28 cellular contexts compared by ENCODE assay signal in genomic region chr3:7201784-7202183, GRCh38.
A peak's percentile ranks its signal among the peaks of the same experiment; 100 is the strongest.
DNase-seq lines count a peak whose midpoint lies in the region; ATAC-seq and TF ChIP-seq lines count a peak whose summit lies in the region.
"Had no signal": no experiment of that assay in that cellular context is flagged by ENCODE, and none has a peak within 500 bp of the region (broad histone marks: within the 10 kb centered on the region; RNA-seq: fewer than 3 reads in every experiment).

No MANE protein-coding gene starts in this region.

- no peaks in the 10 kb centered on the region for H3K36me3 ChIP-seq in SK-N-SH (replicated peaks in 1 of 2; ENCODE audit: control insufficient read depth in 1 of 2, insufficient read depth in 2 of 2, low read length in 1 of 2)
- H3K36me3 ChIP-seq: BE2C; BLaER1; BLaER1 treated with 17β-estradiol and CSF1 and Interleukin-3, amounts not matched to agents 10 nM and 100 nM had no signal

- CTCF ChIA-PET in SK-N-SH (lab: Yijun Ruan, JAX): interaction anchor here (0.6 kb wide), 1 partner anchor 1555 kb away, joined by 3 read pairs; no protein-coding TSS in a partner anchor

- TF ChIP-seq RAD21 in SK-N-SH (IDR thresholded peaks at IDR 0.05; ENCODE audit: low read length): no peak

- no peak overlapping the region for H3K4me3 ChIP-seq in SK-N-SH (ENCODE audit: low read depth in 2 of 2, low read length in 1 of 2)
- H3K4me3 ChIP-seq: A549; BLaER1; BLaER1 treated with 17β-estradiol and CSF1 and Interleukin-3, amounts not matched to agents 10 nM and 100 nM had no signal

- H4K20me1 ChIP-seq in SK-N-SH (ENCODE audit: insufficient read depth): no peaks in the 10 kb centered on the region
- H4K20me1 ChIP-seq: BLaER1; BLaER1 treated with 17β-estradiol and CSF1 and Interleukin-3, amounts not matched to agents 10 nM and 100 nM had no signal

- no peaks in the 10 kb centered on the region for H3F3A ChIP-seq in SK-N-SH (replicated peaks; ENCODE audit: insufficient read depth)

- DNase-seq in SK-N-SH (peak; percentile 4), RKO (ENCODE audit: low spot score) (no peak), DMS 273 treated with DMSO at 0.1 percent for 48 hours (lab: John Stamatoyannopoulos, UW) (no peak)
- DNase-seq: 8988T; ACHN; AML-193; BE2C; C1 segment of cervical spinal cord; Caco-2; Calu3; CD4-positive, alpha-beta memory T cell; CD4-positive, alpha-beta T cell; CD4-positive, CD25-positive, alpha-beta regulatory T cell; CD8-positive, alpha-beta memory T cell; CD8-positive, alpha-beta T cell; COR-L47; DMS153; DMS53; DMS79; DMS79 treated with DMSO at 0.1 percent for 48 hours; DND-41; EL had no signal

- H3K27ac ChIP-seq in SK-N-SH (ENCODE audit: low read depth in 2 of 2, low read length in 1 of 2): peak overlapping the region in 1 of 2 experiments; percentile 64; a peak in 1 of 4 replicates
- H3K27ac ChIP-seq: 22Rv1; A549; BLaER1; BLaER1 treated with 17β-estradiol and CSF1 and Interleukin-3, amounts not matched to agents 10 nM and 100 nM; C4-2B had no signal

- H3K79me2 ChIP-seq in SK-N-SH (ENCODE audit: insufficient read depth): no peaks in the 10 kb centered on the region

- H3K4me1 ChIP-seq in SK-N-SH (ENCODE audit: control insufficient read depth in 1 of 2, insufficient read depth in 2 of 2, low read depth in 1 of 2, low read length in 1 of 2): no peaks in the 10 kb centered on the region; a peak in 2 of 4 replicates
- H3K4me1 ChIP-seq: A549, BE2C, BLaER1, Caco-2 had no signal

- no peak for TF ChIP-seq EP300 in SK-N-SH (IDR thresholded peaks at IDR 0.05; ENCODE audit: borderline replicate concordance in 1 of 2, low read depth in 1 of 2, low read length in 1 of 2)

- no peaks in the 10 kb centered on the region for H3K9me2 ChIP-seq in SK-N-SH

- ATAC-seq in SK-N-SH treated with all-trans-retinoic acid at 6 μM for 48 hours: no peak
- ATAC-seq: A549; CD8-positive, alpha-beta T cell had no signal

- H3K9me3 ChIP-seq in SK-N-SH: no peaks in the 10 kb centered on the region
- H3K9me3 ChIP-seq: A549; BE2C; BLaER1; BLaER1 treated with 17β-estradiol and CSF1 and Interleukin-3, amounts not matched to agents 10 nM and 100 nM; Caco-2 had no signal

- H3K9ac ChIP-seq in SK-N-SH: no peak overlapping the region
- H3K9ac ChIP-seq: BLaER1; BLaER1 treated with 17β-estradiol and CSF1 and Interleukin-3, amounts not matched to agents 10 nM and 100 nM had no signal

- 15% methylated on average over 2 of the region's 2 CpGs for WGBS in SK-N-SH (ENCODE audit: low lambda C conversion rate)

- no peak overlapping the region for H2AFZ ChIP-seq in SK-N-SH (ENCODE audit: low read depth)

- H3K27me3 ChIP-seq in SK-N-SH (ENCODE audit: insufficient read depth): no peaks in the 10 kb centered on the region
- H3K27me3 ChIP-seq: BE2C; BLaER1; BLaER1 treated with 17β-estradiol and CSF1 and Interleukin-3, amounts not matched to agents 10 nM and 100 nM had no signal

- TF ChIP-seq CTCF in SK-N-SH (IDR thresholded peaks at IDR 0.05): no peak

- POLR2A ChIA-PET in SK-N-SH (lab: Yijun Ruan, JAX): no interaction called here

- no peak overlapping the region for H3K4me2 ChIP-seq in SK-N-SH
- H3K4me2 ChIP-seq: A549; BLaER1; BLaER1 treated with 17β-estradiol and CSF1 and Interleukin-3, amounts not matched to agents 10 nM and 100 nM had no signal

TF ChIP-seq in SK-N-SH, 30 proteins besides CTCF, POLR2A, EP300 and RAD21:
- TF ChIP-seq ELF1 (IDR thresholded peaks at IDR 0.05) (no peak), MXI1 (IDR thresholded peaks at IDR 0.05; ENCODE audit: low read depth, low read length) (0 out of 2 replicates have a peak, but pooled peaks have one; percentile 35)

TF ChIP-seq in SK-N-SH treated with all-trans-retinoic acid at 6 μM for 48 hours, 23 proteins besides CTCF, POLR2A, EP300 and RAD21:
- TF ChIP-seq ARNTL (CRISPR knock-in tag; IDR thresholded peaks at IDR 0.05; ENCODE audit: borderline replicate concordance, low read depth): 0 out of 2 replicates have a peak, but pooled peaks have one; percentile 18
- no peak for TF ChIP-seq GLIS3 (CRISPR knock-in tag; IDR thresholded peaks at IDR 0.05)
- no peak for TF ChIP-seq OSR1 (CRISPR knock-in tag; IDR thresholded peaks at IDR 0.05)
- TF ChIP-seq ZNF70 (CRISPR knock-in tag; IDR thresholded peaks at IDR 0.05): no peak
- peak; percentile 44; the same call in 1 of the 2 replicates for TF ChIP-seq TSHZ2 (CRISPR knock-in tag; IDR thresholded peaks at IDR 0.05)
- peak; percentile 86 for TF ChIP-seq ISL1 (CRISPR knock-in tag; IDR thresholded peaks at IDR 0.05)
- TF ChIP-seq TOX (CRISPR knock-in tag; IDR thresholded peaks at IDR 0.05; ENCODE audit: borderline replicate concordance): no peak
- peak; percentile 81 for TF ChIP-seq TCF4 (CRISPR knock-in tag; IDR thresholded peaks at IDR 0.05; ENCODE audit: borderline replicate concordance)
- TF ChIP-seq ZC3H10 (CRISPR knock-in tag; IDR thresholded peaks at IDR 0.05): no peak
- TF ChIP-seq ZNF8 (CRISPR knock-in tag; IDR thresholded peaks at IDR 0.05): no peak
- 0 out of 2 replicates have a peak, but pooled peaks have one; percentile 21 for TF ChIP-seq ZFP3 (CRISPR knock-in tag; IDR thresholded peaks at IDR 0.05)
- TF ChIP-seq CREB5 (CRISPR knock-in tag; IDR thresholded peaks at IDR 0.05; ENCODE audit: low read depth): peak; percentile 52; the same call in 1 of the 2 replicates
